Comparison of ENCODE assay signal across 1 cellular context in the genomic region with DNA sequence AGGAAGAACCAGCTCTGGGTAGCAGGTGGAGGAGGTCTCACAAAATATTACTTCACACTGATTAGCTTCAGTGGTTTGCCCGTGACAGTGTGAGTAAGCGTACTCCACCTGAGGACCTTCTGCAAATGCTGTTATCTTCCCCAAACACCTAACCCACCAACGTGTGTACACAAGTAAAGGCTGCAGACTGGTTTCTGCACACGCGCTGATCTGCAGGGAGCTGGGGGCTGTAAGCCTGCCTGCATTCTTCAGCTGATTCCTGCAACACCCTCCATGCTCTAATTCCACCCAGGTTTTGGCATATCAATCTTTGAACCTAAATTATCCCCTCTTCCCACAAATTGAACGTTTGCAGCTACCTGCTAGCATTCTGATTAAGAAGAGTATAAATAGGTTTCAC.
TF ChIP-seq lines count a peak whose summit lies in the region.

No MANE protein-coding gene starts in this region.

TF ChIP-seq in H1, 55 proteins besides CTCF, POLR2A, EP300 and RAD21:
- TF ChIP-seq GABPA (IDR thresholded peaks at IDR 0.05; ENCODE audit: borderline replicate concordance, insufficient read depth, low read length): no peak
- no peak for TF ChIP-seq HDAC6 (IDR thresholded peaks at IDR 0.05; ENCODE audit: low read depth, low read length)
- TF ChIP-seq KDM4A (IDR thresholded peaks at IDR 0.05; ENCODE audit: low read depth, low read length, severe bottlenecking): no peak
- no peak for TF ChIP-seq ASH2L (IDR thresholded peaks at IDR 0.05; ENCODE audit: low read length)
- TF ChIP-seq GTF2F1 (IDR thresholded peaks at IDR 0.05; ENCODE audit: borderline replicate concordance, low read depth, low read length): no peak
- TF ChIP-seq CBX5 (IDR thresholded peaks at IDR 0.05; ENCODE audit: low read depth, low read length): no peak
